8 cellular contexts compared by ENCODE assay signal in genomic region chr19:1864480-1865171, GRCh38. TPM values are rescaled to one million over a fixed set of nuclear protein-coding genes. Genes with fewer than 3 reads are reported as not detected.
DNase-seq lines count a peak whose midpoint lies in the region; ATAC-seq and TF ChIP-seq lines count a peak whose summit lies in the region.

No MANE protein-coding gene starts in this region.

- TF ChIP-seq CTCF in AG09319 (IDR thresholded peaks at IDR 0.05; ENCODE audit: low read depth, low read length) (peak; percentile 62), brain microvascular endothelial cell (IDR thresholded peaks at IDR 0.05; ENCODE audit: low read depth, low read length, missing control alignments) (peak; percentile 71)

- peak overlapping the region; percentile 70 for H3K4me3 ChIP-seq in brain microvascular endothelial cell (ENCODE audit: low read depth, low read length)
- H3K4me3 ChIP-seq in iPS-20b (ENCODE audit: low read length), result peak overlapping the region; percentile 76
- H3K4me3 ChIP-seq in skeletal muscle tissue (ENCODE audit: low read length in 3 of 3), result peak overlapping the region; percentile 62 to 72 (median 71)

- no peak for DNase-seq in AG09319 (ENCODE audit: extremely low read depth, low read depth)
- DNase-seq in SKM-1 treated with dmso at 0.1 percent for 144 hours (lab: John Stamatoyannopoulos, UW; ENCODE audit: unreplicated experiment), result peak; percentile 65
- no peak for DNase-seq in brain microvascular endothelial cell

- in situ Hi-C loops in brain microvascular endothelial cell (cut with HindIII; ENCODE audit: low pct_ligation_motif_present, low sequenced_read_pairs), result no loop called here

- H3K27ac ChIP-seq in brain microvascular endothelial cell, result peak overlapping the region; percentile 85
- peak overlapping the region; percentile 92 for H3K27ac ChIP-seq in iPS-20b (ENCODE audit: low read length)
- H3K27ac ChIP-seq in skeletal muscle tissue (ENCODE audit: low read depth, low read length), result peak overlapping the region; percentile 83

- peak; percentile 36 for ATAC-seq in GM18511 (IDR thresholded peaks at IDR 0.05; ENCODE audit: unreplicated experiment)
- peak; percentile 40 for ATAC-seq in HG03571 (IDR thresholded peaks at IDR 0.05; ENCODE audit: unreplicated experiment)
- no peak for ATAC-seq in HG02870 (IDR thresholded peaks at IDR 0.05; ENCODE audit: unreplicated experiment)

- H3K36me3 ChIP-seq in brain microvascular endothelial cell (replicated peaks), result no peaks in the 10 kb centered on the region
- H3K36me3 ChIP-seq in iPS-20b (ENCODE audit: insufficient read depth, low read depth, low read length), result no peaks in the 10 kb centered on the region
- no peaks in the 10 kb centered on the region for H3K36me3 ChIP-seq in skeletal muscle tissue (ENCODE audit: control insufficient read depth in 3 of 3, insufficient read depth in 3 of 3, low read length in 3 of 3)

- H3K4me1 ChIP-seq in iPS-20b (ENCODE audit: insufficient read depth, low read length) (peaks cover 17% of the 10 kb centered on the region; the same call in 1 of the 2 replicates), skeletal muscle tissue (ENCODE audit: control insufficient read depth in 3 of 3, insufficient read depth in 3 of 3, low read length in 3 of 3) (peaks cover 12 to 28% (median 22%) of the 10 kb centered on the region in 3 donors)

- H3K9ac ChIP-seq in iPS-20b (ENCODE audit: low read depth, low read length) (peak overlapping the region; percentile 94), skeletal muscle tissue (ENCODE audit: low read depth in 1 of 3, low read length in 3 of 3) (peak overlapping the region; percentile 51 to 75 (median 69))

- no peaks in the 10 kb centered on the region for H3K9me3 ChIP-seq in iPS-20b (ENCODE audit: insufficient read depth, low read depth, low read length)
- H3K9me3 ChIP-seq in skeletal muscle tissue (ENCODE audit: control insufficient read depth in 3 of 3, low read length in 3 of 3), result no peaks in the 10 kb centered on the region

- H3K27me3 ChIP-seq in brain microvascular endothelial cell (replicated peaks) (no peaks in the 10 kb centered on the region), iPS-20b (ENCODE audit: insufficient read depth, low read length) (peaks cover 25% of the 10 kb centered on the region), skeletal muscle tissue (ENCODE audit: control insufficient read depth in 3 of 3, insufficient read depth in 3 of 3, low read length in 3 of 3) (peaks cover 0 to 4% (median 0%) of the 10 kb centered on the region in 3 donors)

RNA-seq across cellular contexts. Expression of gene KLF16, which starts 1.2 kb away (rescaled TPM):
- 2.6 TPM for total RNA-seq in skeletal muscle tissue

RNA-seq across cellular contexts. Expression of gene REXO1, which starts 16.3 kb away (rescaled TPM):
- total RNA-seq in skeletal muscle tissue, result 5.7 TPM

RNA-seq across cellular contexts. Expression of gene ABHD17A, which starts 20.7 kb away (rescaled TPM):
- 52.7 TPM for total RNA-seq in skeletal muscle tissue

RNA-seq across cellular contexts. Expression of gene ADAT3, which starts 40.6 kb away (rescaled TPM):
- 1.0 TPM for total RNA-seq in skeletal muscle tissue

RNA-seq across cellular contexts. Expression of gene SCAMP4, which starts 40.6 kb away (rescaled TPM):
- total RNA-seq in skeletal muscle tissue, result 8.9 TPM
